ENCODE assay signal across 12 cellular contexts in the genomic region with DNA sequence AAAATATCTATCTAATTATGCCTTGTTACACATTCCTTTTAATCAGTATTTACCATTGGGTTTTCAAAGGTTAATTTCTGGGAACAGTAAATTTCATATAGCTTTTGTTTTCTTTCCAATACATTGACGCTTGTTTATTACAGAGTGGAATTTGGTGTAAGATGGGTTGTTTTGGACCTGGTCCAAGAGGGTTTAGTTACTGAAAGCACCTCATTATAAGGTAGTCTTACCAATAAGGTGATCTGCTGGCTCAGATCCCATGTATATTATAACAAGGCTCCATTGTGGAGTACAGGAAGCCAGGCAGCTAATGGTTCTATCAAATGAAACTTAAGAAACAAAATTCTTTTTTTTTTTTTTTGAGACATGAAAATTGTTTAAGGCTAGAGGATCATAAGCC.
"Had no signal": no experiment of that assay in that cellular context is flagged by ENCODE, and none has a peak within 500 bp of the region (broad histone marks: within the 10 kb centered on the region; RNA-seq: fewer than 3 reads in every experiment).

No MANE protein-coding gene starts in this region.

- ATAC-seq: stimulated activated naive CD8-positive, alpha-beta T cell treated with anti-CD3 and anti-CD28 coated beads, Interleukin-15, amount 100 ng/mL, for 72 hours; WTC11 had no signal

- DNase-seq: activated CD4-positive, alpha-beta memory T cell treated with anti-CD3 and anti-CD28 coated beads, Interleukin-2, amount 10 ng/mL, durations not matched to agents 7 days and 5 days; activated CD4-positive, alpha-beta T cell treated with anti-CD3 and anti-CD28 coated beads for 4 hours; activated naive CD4-positive, alpha-beta T cell treated with anti-CD3 and anti-CD28 coated beads, Interleukin-2, amount 50 U/mL, for 16 hours; activated T-cell treated with anti-CD3 and anti-CD28 coated beads, Interleukin-2, amount 50 U/mL, for 24 hours; adrenal gland; colonic mucosa; islet precursor cell; ovary; sigmoid colon; stimulated activated CD4-positive, alpha-beta T cell treated with anti-CD3 and anti-CD28 coated beads, Interleukin-1b, Interleukin-23, amount 100 ng/mL, for 48 hours; stimulated activated naive CD8-positive, alpha-beta T cell treated with anti-CD3 and anti-CD28 coated beads, Interleukin-15, amount 100 ng/mL, for 72 hours had no signal
